In genomic region chr6:37155394-37156312, GRCh38 we compare ENCODE assay signal across 8 cellular contexts. TPM values are rescaled to one million over a fixed set of nuclear protein-coding genes. Genes with fewer than 3 reads are reported as not detected.
DNase-seq lines count a peak whose midpoint lies in the region; ATAC-seq lines count a peak whose summit lies in the region.

No MANE protein-coding gene starts in this region.

- peak in 2 of 5 donors; percentile 25 to 55 for DNase-seq in CD4-positive, alpha-beta memory T cell
- peak; percentile 76 to 81 for DNase-seq in activated naive CD4-positive, alpha-beta T cell treated with anti-CD3 and anti-CD28 coated beads, Interleukin-2, amount 50 U/mL, for 72 hours (ENCODE audit: low spot score in 2 of 2)
- peak; percentile 44 to 58 for DNase-seq in stimulated activated CD8-positive, alpha-beta memory T cell treated with anti-CD3 and anti-CD28 coated beads, Interleukin-2, amount 100 ng/mL, for 48 hours (ENCODE audit: low read depth in 2 of 2)
- DNase-seq in NCI-H524 (lab: John Stamatoyannopoulos, UW) (no peak), SHP77 treated with DMSO at 0.1 percent for 48 hours (lab: John Stamatoyannopoulos, UW) (no peak), nucleus accumbens (lab: John Stamatoyannopoulos, UW) (no peak)

- no peaks in the 10 kb centered on the region for H3K36me3 Mint-ChIP-seq in CD4-positive, alpha-beta memory T cell
- H3K36me3 Mint-ChIP-seq in activated naive CD4-positive, alpha-beta T cell treated with anti-CD3 and anti-CD28 coated beads, Interleukin-2, amount 50 U/mL, for 72 hours = no peaks in the 10 kb centered on the region

- peak overlapping the region in 7 of 8 donors; percentile 57 to 87 (median 80) for H3K4me3 Mint-ChIP-seq in CD4-positive, alpha-beta memory T cell

- CTCF ChIA-PET in CD4-positive, alpha-beta memory T cell (lab: Charles Lee; ENCODE audit: partially characterized antibody) = interaction anchor here (1.5 kb wide), 1 partner anchor 54 kb away, joined by 4 read pairs; no protein-coding TSS in a partner anchor

- H3K36me3 ChIP-seq in CD4-positive, alpha-beta memory T cell (ENCODE audit: insufficient read depth, low read length) = no peaks in the 10 kb centered on the region

- no peaks in the 10 kb centered on the region for H3K9me3 Mint-ChIP-seq in CD4-positive, alpha-beta memory T cell
- H3K9me3 Mint-ChIP-seq in activated naive CD4-positive, alpha-beta T cell treated with anti-CD3 and anti-CD28 coated beads, Interleukin-2, amount 50 U/mL, for 72 hours = no peaks in the 10 kb centered on the region

- POLR2A ChIA-PET in CD4-positive, alpha-beta memory T cell (lab: Charles Lee; ENCODE audit: partially characterized antibody) = interaction anchor here (1.1 to 1.2 kb wide), 2 partner anchors 13 to 16 kb away, joined by 4 to 6 read pairs; no protein-coding TSS in a partner anchor

- H3K27me3 ChIP-seq in CD4-positive, alpha-beta memory T cell (ENCODE audit: insufficient read depth, low read length) = no peaks in the 10 kb centered on the region

- H3K4me3 ChIP-seq in CD4-positive, alpha-beta memory T cell (ENCODE audit: low read length in 2 of 2) = peak overlapping the region in 1 of 2 donors; percentile 16

- H3K4me1 Mint-ChIP-seq in CD4-positive, alpha-beta memory T cell = peaks cover 16 to 28% (median 21%) of the 10 kb centered on the region in 4 donors

- no peaks in the 10 kb centered on the region for H3K9me3 ChIP-seq in CD4-positive, alpha-beta memory T cell (ENCODE audit: control insufficient read depth in 1 of 2, low read length in 2 of 2)

- H3K27me3 Mint-ChIP-seq in CD4-positive, alpha-beta memory T cell = peaks cover 0 to 2% of the 10 kb centered on the region in 2 donors

- intact Hi-C loops in CD4-positive, alpha-beta memory T cell (cut with micrococcal nuclease) = loop anchor here (2.0 kb wide), 1 partner anchor 13 kb away; no protein-coding TSS in a partner anchor

- ATAC-seq in GM19467 (IDR thresholded peaks at IDR 0.05; ENCODE audit: unreplicated experiment) (peak; percentile 91), HG03520 (IDR thresholded peaks at IDR 0.05; ENCODE audit: unreplicated experiment) (peak; percentile 78)
- ATAC-seq in activated naive CD4-positive, alpha-beta T cell treated with anti-CD3 and anti-CD28 coated beads, Interleukin-2, amount 50 U/mL, for 72 hours = peak; percentile 94 to 95

- no peak overlapping the region for H3K27ac ChIP-seq in CD4-positive, alpha-beta memory T cell (ENCODE audit: low read depth, low read length)

- peaks cover 23% of the 10 kb centered on the region for H3K4me1 ChIP-seq in CD4-positive, alpha-beta memory T cell (ENCODE audit: insufficient read depth, low read length)

- H3K27ac Mint-ChIP-seq in CD4-positive, alpha-beta memory T cell = peak overlapping the region; percentile 66 to 92 (median 84)
- H3K27ac Mint-ChIP-seq in activated naive CD4-positive, alpha-beta T cell treated with anti-CD3 and anti-CD28 coated beads, Interleukin-2, amount 50 U/mL, for 72 hours = peak overlapping the region; percentile 66 to 86

RNA-seq across cellular contexts. Expression of gene PIM1, which starts 14.3 kb away (rescaled TPM):
- total RNA-seq in CD4-positive, alpha-beta memory T cell = 100 to 1,000 TPM; 124 to 125 TPM
- polyA plus RNA-seq in CD4-positive, alpha-beta memory T cell = 100 to 1,000 TPM; 268 to 334 TPM
- 100 to 1,000 TPM; 280 to 408 TPM for total RNA-seq in activated naive CD4-positive, alpha-beta T cell treated with anti-CD3 and anti-CD28 coated beads, Interleukin-2, amount 50 U/mL, for 72 hours

Comparison
In these comparisons a context has a peak if more than half of its experiments do, and no peak if none do; other contexts are left out.
1. DNase-seq: peak in activated naive CD4-positive, alpha-beta T cell treated with anti-CD3 and anti-CD28 coated beads, Interleukin-2, amount 50 U/mL, for 72 hours (2 of 2) and stimulated activated CD8-positive, alpha-beta memory T cell treated with anti-CD3 and anti-CD28 coated beads, Interleukin-2, amount 100 ng/mL, for 48 hours (2 of 2); none in NCI-H524 (0 of 2), SHP77 treated with DMSO at 0.1 percent for 48 hours (single experiment) and nucleus accumbens (0 of 56).
2. Peak in every context shown above with its lines, with median percentiles within 50 percentile points of each other: ATAC-seq.